1 cellular context compared by ENCODE assay signal in the genomic region with DNA sequence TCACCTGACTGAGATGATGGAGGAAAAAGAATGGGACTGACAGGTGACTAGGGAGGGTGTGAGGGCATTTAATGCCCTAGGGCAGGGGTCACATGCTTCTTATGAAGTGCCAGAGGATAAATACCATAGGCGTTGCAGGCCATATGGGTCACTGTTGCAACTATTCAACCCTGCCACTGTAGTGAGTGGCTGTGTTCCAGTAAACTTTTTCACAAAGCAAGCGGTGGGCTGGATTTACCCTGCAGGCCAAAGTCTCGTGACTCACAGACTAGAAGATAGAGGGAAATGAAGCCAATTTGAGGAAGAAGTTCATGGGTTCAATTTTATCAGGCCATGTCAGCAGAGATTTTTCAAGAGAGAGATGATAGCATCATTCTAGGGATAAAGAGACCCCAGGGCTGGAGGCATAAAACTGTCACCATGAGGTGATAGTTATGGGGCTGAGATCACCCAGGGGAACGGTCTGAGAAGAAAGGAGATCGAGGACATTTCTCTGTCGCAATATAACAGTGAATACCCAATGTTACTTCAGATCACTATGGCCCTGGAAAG.
TF ChIP-seq lines count a peak whose summit lies in the region.

No MANE protein-coding gene starts in this region.

TF ChIP-seq in K562, 482 proteins besides CTCF, POLR2A, EP300 and RAD21 (continued from another document):
- TF ChIP-seq, protein P1, sequence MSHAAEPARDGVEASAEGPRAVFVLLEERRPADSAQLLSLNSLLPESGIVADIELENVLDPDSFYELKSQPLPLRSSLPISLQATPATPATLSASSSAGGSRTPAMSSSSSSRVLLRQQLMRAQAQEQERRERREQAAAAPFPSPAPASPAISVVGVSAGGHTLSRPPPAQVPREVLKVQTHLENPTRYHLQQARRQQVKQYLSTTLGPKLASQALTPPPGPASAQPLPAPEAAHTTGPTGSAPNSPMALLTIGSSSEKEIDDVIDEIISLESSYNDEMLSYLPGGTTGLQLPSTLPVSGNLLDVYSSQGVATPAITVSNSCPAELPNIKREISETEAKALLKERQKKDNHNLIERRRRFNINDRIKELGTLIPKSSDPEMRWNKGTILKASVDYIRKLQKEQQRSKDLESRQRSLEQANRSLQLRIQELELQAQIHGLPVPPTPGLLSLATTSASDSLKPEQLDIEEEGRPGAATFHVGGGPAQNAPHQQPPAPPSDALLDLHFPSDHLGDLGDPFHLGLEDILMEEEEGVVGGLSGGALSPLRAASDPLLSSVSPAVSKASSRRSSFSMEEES (CRISPR knock-in tag; IDR thresholded peaks at IDR 0.05), result peak; percentile 33
- TF ChIP-seq ZNF764 (CRISPR knock-in tag; IDR thresholded peaks at IDR 0.05; ENCODE audit: low read depth), result no peak
- no peak for TF ChIP-seq NONO (IDR thresholded peaks at IDR 0.05; ENCODE audit: low read depth in 2 of 2, low read length in 1 of 2)
- TF ChIP-seq THRAP3 (IDR thresholded peaks at IDR 0.05; ENCODE audit: borderline replicate concordance), result no peak
- peak; percentile 40 to 57; a peak in 2 of 4 replicates for TF ChIP-seq KDM1A (IDR thresholded peaks at IDR 0.05)
- 0 out of 2 replicates have a peak, but pooled peaks have one; percentile 8 for TF ChIP-seq ARID1B (IDR thresholded peaks at IDR 0.05)
- TF ChIP-seq, protein P2, sequence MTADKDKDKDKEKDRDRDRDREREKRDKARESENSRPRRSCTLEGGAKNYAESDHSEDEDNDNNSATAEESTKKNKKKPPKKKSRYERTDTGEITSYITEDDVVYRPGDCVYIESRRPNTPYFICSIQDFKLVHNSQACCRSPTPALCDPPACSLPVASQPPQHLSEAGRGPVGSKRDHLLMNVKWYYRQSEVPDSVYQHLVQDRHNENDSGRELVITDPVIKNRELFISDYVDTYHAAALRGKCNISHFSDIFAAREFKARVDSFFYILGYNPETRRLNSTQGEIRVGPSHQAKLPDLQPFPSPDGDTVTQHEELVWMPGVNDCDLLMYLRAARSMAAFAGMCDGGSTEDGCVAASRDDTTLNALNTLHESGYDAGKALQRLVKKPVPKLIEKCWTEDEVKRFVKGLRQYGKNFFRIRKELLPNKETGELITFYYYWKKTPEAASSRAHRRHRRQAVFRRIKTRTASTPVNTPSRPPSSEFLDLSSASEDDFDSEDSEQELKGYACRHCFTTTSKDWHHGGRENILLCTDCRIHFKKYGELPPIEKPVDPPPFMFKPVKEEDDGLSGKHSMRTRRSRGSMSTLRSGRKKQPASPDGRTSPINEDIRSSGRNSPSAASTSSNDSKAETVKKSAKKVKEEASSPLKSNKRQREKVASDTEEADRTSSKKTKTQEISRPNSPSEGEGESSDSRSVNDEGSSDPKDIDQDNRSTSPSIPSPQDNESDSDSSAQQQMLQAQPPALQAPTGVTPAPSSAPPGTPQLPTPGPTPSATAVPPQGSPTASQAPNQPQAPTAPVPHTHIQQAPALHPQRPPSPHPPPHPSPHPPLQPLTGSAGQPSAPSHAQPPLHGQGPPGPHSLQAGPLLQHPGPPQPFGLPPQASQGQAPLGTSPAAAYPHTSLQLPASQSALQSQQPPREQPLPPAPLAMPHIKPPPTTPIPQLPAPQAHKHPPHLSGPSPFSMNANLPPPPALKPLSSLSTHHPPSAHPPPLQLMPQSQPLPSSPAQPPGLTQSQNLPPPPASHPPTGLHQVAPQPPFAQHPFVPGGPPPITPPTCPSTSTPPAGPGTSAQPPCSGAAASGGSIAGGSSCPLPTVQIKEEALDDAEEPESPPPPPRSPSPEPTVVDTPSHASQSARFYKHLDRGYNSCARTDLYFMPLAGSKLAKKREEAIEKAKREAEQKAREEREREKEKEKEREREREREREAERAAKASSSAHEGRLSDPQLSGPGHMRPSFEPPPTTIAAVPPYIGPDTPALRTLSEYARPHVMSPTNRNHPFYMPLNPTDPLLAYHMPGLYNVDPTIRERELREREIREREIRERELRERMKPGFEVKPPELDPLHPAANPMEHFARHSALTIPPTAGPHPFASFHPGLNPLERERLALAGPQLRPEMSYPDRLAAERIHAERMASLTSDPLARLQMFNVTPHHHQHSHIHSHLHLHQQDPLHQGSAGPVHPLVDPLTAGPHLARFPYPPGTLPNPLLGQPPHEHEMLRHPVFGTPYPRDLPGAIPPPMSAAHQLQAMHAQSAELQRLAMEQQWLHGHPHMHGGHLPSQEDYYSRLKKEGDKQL (CRISPR knock-in tag; IDR thresholded peaks at IDR 0.05; ENCODE audit: borderline replicate concordance), result no peak
- TF ChIP-seq, protein P3, sequence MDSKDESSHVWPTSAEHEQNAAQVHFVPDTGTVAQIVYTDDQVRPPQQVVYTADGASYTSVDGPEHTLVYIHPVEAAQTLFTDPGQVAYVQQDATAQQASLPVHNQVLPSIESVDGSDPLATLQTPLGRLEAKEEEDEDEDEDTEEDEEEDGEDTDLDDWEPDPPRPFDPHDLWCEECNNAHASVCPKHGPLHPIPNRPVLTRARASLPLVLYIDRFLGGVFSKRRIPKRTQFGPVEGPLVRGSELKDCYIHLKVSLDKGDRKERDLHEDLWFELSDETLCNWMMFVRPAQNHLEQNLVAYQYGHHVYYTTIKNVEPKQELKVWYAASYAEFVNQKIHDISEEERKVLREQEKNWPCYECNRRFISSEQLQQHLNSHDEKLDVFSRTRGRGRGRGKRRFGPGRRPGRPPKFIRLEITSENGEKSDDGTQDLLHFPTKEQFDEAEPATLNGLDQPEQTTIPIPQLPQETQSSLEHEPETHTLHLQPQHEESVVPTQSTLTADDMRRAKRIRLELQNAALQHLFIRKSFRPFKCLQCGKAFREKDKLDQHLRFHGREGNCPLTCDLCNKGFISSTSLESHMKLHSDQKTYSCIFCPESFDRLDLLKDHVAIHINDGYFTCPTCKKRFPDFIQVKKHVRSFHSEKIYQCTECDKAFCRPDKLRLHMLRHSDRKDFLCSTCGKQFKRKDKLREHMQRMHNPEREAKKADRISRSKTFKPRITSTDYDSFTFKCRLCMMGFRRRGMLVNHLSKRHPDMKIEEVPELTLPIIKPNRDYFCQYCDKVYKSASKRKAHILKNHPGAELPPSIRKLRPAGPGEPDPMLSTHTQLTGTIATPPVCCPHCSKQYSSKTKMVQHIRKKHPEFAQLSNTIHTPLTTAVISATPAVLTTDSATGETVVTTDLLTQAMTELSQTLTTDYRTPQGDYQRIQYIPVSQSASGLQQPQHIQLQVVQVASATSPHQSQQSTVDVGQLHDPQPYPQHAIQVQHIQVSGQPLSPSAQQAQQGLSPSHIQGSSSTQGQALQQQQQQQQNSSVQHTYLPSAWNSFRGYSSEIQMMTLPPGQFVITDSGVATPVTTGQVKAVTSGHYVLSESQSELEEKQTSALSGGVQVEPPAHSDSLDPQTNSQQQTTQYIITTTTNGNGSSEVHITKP (IDR thresholded peaks at IDR 0.05; ENCODE audit: partially characterized antibody), result no peak
- TF ChIP-seq, protein P4, sequence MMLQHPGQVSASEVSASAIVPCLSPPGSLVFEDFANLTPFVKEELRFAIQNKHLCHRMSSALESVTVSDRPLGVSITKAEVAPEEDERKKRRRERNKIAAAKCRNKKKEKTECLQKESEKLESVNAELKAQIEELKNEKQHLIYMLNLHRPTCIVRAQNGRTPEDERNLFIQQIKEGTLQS (IDR thresholded peaks at IDR 0.05), result 0 out of 2 replicates have a peak, but pooled peaks have one; percentile 18
- TF ChIP-seq, protein P4 (CRISPR knock-in tag; conservative IDR thresholded peaks at IDR 0.05), result no peak
- TF ChIP-seq JUN (IDR thresholded peaks at IDR 0.05; ENCODE audit: borderline replicate concordance, low read depth, low read length), result no peak
- TF ChIP-seq JUN (CRISPR knock-in tag; IDR thresholded peaks at IDR 0.05; ENCODE audit: borderline replicate concordance), result no peak
- TF ChIP-seq POLR2AphosphoS2 (IDR thresholded peaks at IDR 0.05; ENCODE audit: low read length), result no peak
- TF ChIP-seq, protein P5, sequence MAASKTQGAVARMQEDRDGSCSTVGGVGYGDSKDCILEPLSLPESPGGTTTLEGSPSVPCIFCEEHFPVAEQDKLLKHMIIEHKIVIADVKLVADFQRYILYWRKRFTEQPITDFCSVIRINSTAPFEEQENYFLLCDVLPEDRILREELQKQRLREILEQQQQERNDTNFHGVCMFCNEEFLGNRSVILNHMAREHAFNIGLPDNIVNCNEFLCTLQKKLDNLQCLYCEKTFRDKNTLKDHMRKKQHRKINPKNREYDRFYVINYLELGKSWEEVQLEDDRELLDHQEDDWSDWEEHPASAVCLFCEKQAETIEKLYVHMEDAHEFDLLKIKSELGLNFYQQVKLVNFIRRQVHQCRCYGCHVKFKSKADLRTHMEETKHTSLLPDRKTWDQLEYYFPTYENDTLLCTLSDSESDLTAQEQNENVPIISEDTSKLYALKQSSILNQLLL (CRISPR knock-in tag; IDR thresholded peaks at IDR 0.05; ENCODE audit: borderline replicate concordance), result no peak
- TF ChIP-seq MEIS2 (IDR thresholded peaks at IDR 0.05; ENCODE audit: partially characterized antibody), result peak; percentile 71
- no peak for TF ChIP-seq ZNF79 (CRISPR knock-in tag; IDR thresholded peaks at IDR 0.05; ENCODE audit: low read depth)
- TF ChIP-seq BHLHE40 (IDR thresholded peaks at IDR 0.05; ENCODE audit: low read length), result peak; percentile 74
- TF ChIP-seq CREM (IDR thresholded peaks at IDR 0.05; ENCODE audit: low read depth), result no peak
- TF ChIP-seq CBFA2T3 (IDR thresholded peaks at IDR 0.05), result no peak
- TF ChIP-seq DACH1 (IDR thresholded peaks at IDR 0.05; ENCODE audit: partially characterized antibody), result no peak
- peak in 1 of 2 experiments; percentile 83; a peak in 2 of 4 replicates for TF ChIP-seq RCOR1 (IDR thresholded peaks at IDR 0.05; ENCODE audit: borderline replicate concordance in 1 of 2, low read depth in 2 of 2, low read length in 2 of 2)
- TF ChIP-seq, protein P6, sequence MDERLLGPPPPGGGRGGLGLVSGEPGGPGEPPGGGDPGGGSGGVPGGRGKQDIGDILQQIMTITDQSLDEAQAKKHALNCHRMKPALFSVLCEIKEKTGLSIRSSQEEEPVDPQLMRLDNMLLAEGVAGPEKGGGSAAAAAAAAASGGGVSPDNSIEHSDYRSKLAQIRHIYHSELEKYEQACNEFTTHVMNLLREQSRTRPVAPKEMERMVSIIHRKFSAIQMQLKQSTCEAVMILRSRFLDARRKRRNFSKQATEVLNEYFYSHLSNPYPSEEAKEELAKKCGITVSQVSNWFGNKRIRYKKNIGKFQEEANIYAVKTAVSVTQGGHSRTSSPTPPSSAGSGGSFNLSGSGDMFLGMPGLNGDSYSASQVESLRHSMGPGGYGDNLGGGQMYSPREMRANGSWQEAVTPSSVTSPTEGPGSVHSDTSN (CRISPR knock-in tag; IDR thresholded peaks at IDR 0.05; ENCODE audit: low read depth), result no peak
- TF ChIP-seq, protein P6 (tag; conservative IDR thresholded peaks at IDR 0.05; ENCODE audit: low read depth), result peak; percentile 59
- TF ChIP-seq, protein P7, sequence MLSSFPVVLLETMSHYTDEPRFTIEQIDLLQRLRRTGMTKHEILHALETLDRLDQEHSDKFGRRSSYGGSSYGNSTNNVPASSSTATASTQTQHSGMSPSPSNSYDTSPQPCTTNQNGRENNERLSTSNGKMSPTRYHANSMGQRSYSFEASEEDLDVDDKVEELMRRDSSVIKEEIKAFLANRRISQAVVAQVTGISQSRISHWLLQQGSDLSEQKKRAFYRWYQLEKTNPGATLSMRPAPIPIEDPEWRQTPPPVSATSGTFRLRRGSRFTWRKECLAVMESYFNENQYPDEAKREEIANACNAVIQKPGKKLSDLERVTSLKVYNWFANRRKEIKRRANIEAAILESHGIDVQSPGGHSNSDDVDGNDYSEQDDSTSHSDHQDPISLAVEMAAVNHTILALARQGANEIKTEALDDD (IDR thresholded peaks at IDR 0.05), result no peak
- TF ChIP-seq HNRNPK (IDR thresholded peaks at IDR 0.05; ENCODE audit: low read depth, low read length, poor library complexity, severe bottlenecking), result no peak
- TF ChIP-seq ZNF174 (CRISPR knock-in tag; IDR thresholded peaks at IDR 0.05), result no peak
- no peak for TF ChIP-seq BDP1 (IDR thresholded peaks at IDR 0.05; ENCODE audit: insufficient read depth, insufficient read length)
- no peak for TF ChIP-seq FOS (IDR thresholded peaks at IDR 0.05; ENCODE audit: extremely low read depth, insufficient read length)
- TF ChIP-seq, protein P8, sequence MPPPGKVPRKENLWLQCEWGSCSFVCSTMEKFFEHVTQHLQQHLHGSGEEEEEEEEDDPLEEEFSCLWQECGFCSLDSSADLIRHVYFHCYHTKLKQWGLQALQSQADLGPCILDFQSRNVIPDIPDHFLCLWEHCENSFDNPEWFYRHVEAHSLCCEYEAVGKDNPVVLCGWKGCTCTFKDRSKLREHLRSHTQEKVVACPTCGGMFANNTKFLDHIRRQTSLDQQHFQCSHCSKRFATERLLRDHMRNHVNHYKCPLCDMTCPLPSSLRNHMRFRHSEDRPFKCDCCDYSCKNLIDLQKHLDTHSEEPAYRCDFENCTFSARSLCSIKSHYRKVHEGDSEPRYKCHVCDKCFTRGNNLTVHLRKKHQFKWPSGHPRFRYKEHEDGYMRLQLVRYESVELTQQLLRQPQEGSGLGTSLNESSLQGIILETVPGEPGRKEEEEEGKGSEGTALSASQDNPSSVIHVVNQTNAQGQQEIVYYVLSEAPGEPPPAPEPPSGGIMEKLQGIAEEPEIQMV (tag; conservative IDR thresholded peaks at IDR 0.05; ENCODE audit: low read depth), result no peak
- TF ChIP-seq CEBPB (tag; IDR thresholded peaks at IDR 0.05), result peak; percentile 58
- no peak for TF ChIP-seq MAFK (IDR thresholded peaks at IDR 0.05; ENCODE audit: low read length)
- no peak for TF ChIP-seq TAF7 (tag; IDR thresholded peaks at IDR 0.05)
- no peak for TF ChIP-seq ZNF263 (CRISPR knock-in tag; IDR thresholded peaks at IDR 0.05; ENCODE audit: borderline replicate concordance)
- TF ChIP-seq CREB1 (IDR thresholded peaks at IDR 0.05), result no peak
- no peak for TF ChIP-seq CREB1 (CRISPR knock-in tag; IDR thresholded peaks at IDR 0.05)
